ENCODE assay signal across 1 cellular context in genomic region chr13:40640202-40640601, GRCh38.
TF ChIP-seq lines count a peak whose summit lies in the region.

No MANE protein-coding gene starts in this region.

TF ChIP-seq in HepG2, 621 proteins besides CTCF, POLR2A, EP300 and RAD21 (continued from another document):
- TF ChIP-seq ZNF766 (CRISPR knock-in tag; IDR thresholded peaks at IDR 0.05; ENCODE audit: borderline replicate concordance) (no peak), CREBL2 (CRISPR knock-in tag; IDR thresholded peaks at IDR 0.05; ENCODE audit: borderline replicate concordance) (no peak), POGK (CRISPR knock-in tag; conservative IDR thresholded peaks at IDR 0.05) (no peak), ZNF543 (CRISPR knock-in tag; IDR thresholded peaks at IDR 0.05) (no peak), NRL (CRISPR knock-in tag; IDR thresholded peaks at IDR 0.05; ENCODE audit: borderline replicate concordance) (no peak), ZNF407 (CRISPR knock-in tag; IDR thresholded peaks at IDR 0.05; ENCODE audit: not compliant biosample characterization) (no peak)
